1 cellular context compared by ENCODE assay signal in the genomic region with DNA sequence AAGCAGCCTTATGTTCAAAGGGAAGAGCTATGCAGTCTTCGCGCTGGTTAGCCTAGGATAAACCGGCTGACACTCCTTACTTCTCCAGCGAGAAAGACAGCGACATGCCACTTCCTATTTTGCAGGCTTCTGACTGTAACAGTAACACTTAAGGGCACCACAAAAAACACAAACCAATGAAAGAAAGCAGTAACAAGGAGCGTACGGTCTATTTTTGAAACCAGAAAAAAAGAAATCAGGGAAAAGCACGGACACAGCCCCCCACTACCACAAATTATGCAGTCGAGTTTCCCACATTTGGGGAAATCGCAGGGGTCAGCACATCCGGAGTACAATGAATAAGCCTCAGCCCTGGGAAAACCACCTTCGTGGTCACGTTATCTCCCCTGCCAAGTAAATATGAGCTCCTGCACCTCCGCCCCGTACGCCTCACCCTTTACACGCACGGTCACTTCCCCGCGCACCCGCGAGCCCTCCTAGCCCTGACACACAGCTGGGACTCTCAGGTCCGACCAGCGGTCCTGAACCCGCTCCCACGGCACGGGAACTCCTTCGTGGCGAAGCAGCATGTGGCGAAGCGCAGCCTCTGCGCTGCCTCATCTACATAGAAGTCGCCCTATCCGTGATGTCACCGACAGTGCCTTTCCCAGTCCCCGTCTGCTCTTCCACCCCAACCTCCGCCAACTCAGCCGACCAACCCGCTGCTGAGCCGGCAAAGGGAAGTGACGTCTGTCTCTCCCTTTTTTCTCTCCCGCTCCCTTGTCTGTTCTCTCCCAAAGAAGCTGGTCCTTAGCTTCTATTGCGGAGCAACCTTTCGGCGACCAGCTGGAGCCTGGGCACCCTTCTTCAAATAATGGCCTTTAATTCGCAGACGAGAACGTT.
TF ChIP-seq lines count a peak whose summit lies in the region.

No MANE protein-coding gene starts in this region.

TF ChIP-seq in HCT116, 20 proteins besides CTCF, POLR2A, EP300 and RAD21 (continued from another document):
- TF ChIP-seq EGR1 (IDR thresholded peaks at IDR 0.05; ENCODE audit: low read depth): peak; percentile 28; the same call in 1 of the 2 replicates
